In genomic region chr18:44518666-44519065, GRCh38 we compare ENCODE assay signal across 18 cellular contexts.
A peak's percentile ranks its signal among the peaks of the same experiment; 100 is the strongest.
DNase-seq lines count a peak whose midpoint lies in the region; ATAC-seq and TF ChIP-seq lines count a peak whose summit lies in the region.
"Had no signal": no experiment of that assay in that cellular context is flagged by ENCODE, and none has a peak within 500 bp of the region (broad histone marks: within the 10 kb centered on the region; RNA-seq: fewer than 3 reads in every experiment).

No MANE protein-coding gene starts in this region.

- H3K27ac ChIP-seq in ACC112 (ENCODE audit: low read depth, low read length) (no peak overlapping the region; the same call in 1 of the 2 replicates), RWPE1 (no peak overlapping the region)

- peaks cover 26% of the 10 kb centered on the region for H3K4me1 Mint-ChIP-seq in nephron

- no peaks in the 10 kb centered on the region for H3K36me3 Mint-ChIP-seq in nephron (ENCODE audit: low read depth)

- H3K4me1 ChIP-seq in ACC112 (ENCODE audit: control insufficient read depth, insufficient read depth, low read length, unreplicated experiment): peaks cover 36% of the 10 kb centered on the region
- H3K4me1 ChIP-seq: Caco-2 had no signal

- no peaks in the 10 kb centered on the region for H3K36me3 ChIP-seq in ACC112 (ENCODE audit: insufficient read depth, low read length)

- H3K4me3 ChIP-seq in ACC112 (ENCODE audit: low read depth, low read length) (no peak overlapping the region), astrocyte of the spinal cord (ENCODE audit: low read depth, low read length) (no peak overlapping the region), fibroblast of mammary gland (ENCODE audit: control insufficient read depth, low read depth, low read length) (no peak overlapping the region)
- H3K4me3 ChIP-seq: GM12878 had no signal

- no peaks in the 10 kb centered on the region for H3K79me2 ChIP-seq in ACC112 (ENCODE audit: control insufficient read depth, insufficient read depth, low read length, unreplicated experiment)

- CTCF ChIA-PET in RWPE1 (lab: Yijun Ruan, JAX): no interaction called here

- TF ChIP-seq CTCF in astrocyte of the spinal cord (IDR thresholded peaks at IDR 0.05; ENCODE audit: low read depth, low read length): no peak
- no peak for TF ChIP-seq CTCF in fibroblast of mammary gland (conservative IDR thresholded peaks at IDR 0.05; ENCODE audit: control insufficient read depth, insufficient read depth, low read depth, low read length)
- no peak for TF ChIP-seq CTCF in nephron (IDR thresholded peaks at IDR 0.05; ENCODE audit: unreplicated experiment in 3 of 3)
- no peak for TF ChIP-seq CTCF in RWPE1 (conservative IDR thresholded peaks at IDR 0.05; ENCODE audit: low read depth)

- H3K27ac Mint-ChIP-seq in nephron: peak overlapping the region in 2 of 3 experiments; percentile 6
- H3K27ac Mint-ChIP-seq: CD4-positive, alpha-beta T cell had no signal

- no peak overlapping the region for H3K4me3 Mint-ChIP-seq in nephron
- H3K4me3 Mint-ChIP-seq: CD4-positive, alpha-beta T cell had no signal

- no peaks in the 10 kb centered on the region for H3K9me3 Mint-ChIP-seq in nephron
- H3K9me3 Mint-ChIP-seq: CD4-positive, alpha-beta T cell had no signal

- POLR2A ChIA-PET in RWPE1 (lab: Yijun Ruan, JAX; ENCODE audit: low non-redundant PET): no interaction called here

- H2AFZ ChIP-seq in ACC112 (ENCODE audit: low read length, unreplicated experiment): peak overlapping the region; percentile 29

- H3K27me3 ChIP-seq in ACC112 (ENCODE audit: insufficient read depth, low read length): no peaks in the 10 kb centered on the region

- DNase-seq in astrocyte of the spinal cord (ENCODE audit: low read depth, low spot score): peak; percentile 36
- DNase-seq in fibroblast of mammary gland (ENCODE audit: low read depth): peak; percentile 28
- no peak for DNase-seq in RWPE1 (ENCODE audit: low spot score)
- DNase-seq in stimulated activated naive CD4-positive, alpha-beta T cell treated with Interleukin-2 at 50 U/mL for 16 hours (lab: John Stamatoyannopoulos, UW): no peak
- DNase-seq: Caco-2; CD4-positive, alpha-beta T cell; DMS53; KBM-7; NCI-H1105 treated with DMSO at 0.1 percent for 48 hours; NCI-H1694; NCI-H2081 treated with DMSO at 0.1 percent for 48 hours; Right ventricle myocardium superior had no signal

- ATAC-seq in GM18873 (IDR thresholded peaks at IDR 0.05; ENCODE audit: low FRiP score, unreplicated experiment): no peak
- ATAC-seq: GM12878, HepG2, Panc1 had no signal

- no peaks in the 10 kb centered on the region for H3K27me3 Mint-ChIP-seq in nephron (ENCODE audit: low read depth)
- H3K27me3 Mint-ChIP-seq: CD4-positive, alpha-beta T cell had no signal

- in situ Hi-C loops in astrocyte of the spinal cord (cut with HindIII; ENCODE audit: low sequenced_read_pairs): no loop called here

Comparison
In these comparisons a context has a peak if more than half of its experiments do, and no peak if none do; other contexts are left out.
1. DNase-seq: peak in astrocyte of the spinal cord (single experiment) and fibroblast of mammary gland (single experiment); none in RWPE1 (single experiment) and stimulated activated naive CD4-positive, alpha-beta T cell treated with Interleukin-2 at 50 U/mL for 16 hours (single experiment).